Comparison of ENCODE assay signal across 13 cellular contexts in genomic region chr3:171802601-171802956, GRCh38. TPM values are rescaled to one million over a fixed set of nuclear protein-coding genes. Genes with fewer than 3 reads are reported as not detected.
DNase-seq lines count a peak whose midpoint lies in the region; ATAC-seq, FAIRE-seq and TF ChIP-seq lines count a peak whose summit lies in the region.
"Had no signal": no experiment of that assay in that cellular context is flagged by ENCODE, and none has a peak within 500 bp of the region (broad histone marks: within the 10 kb centered on the region; RNA-seq: fewer than 3 reads in every experiment).

No MANE protein-coding gene starts in this region.

- no TSS peak for BruUV-seq in endothelial cell of umbilical vein (replicated peaks; lab: Mats Ljungman, UMichigan)

- H3K4me2 ChIP-seq in endothelial cell of umbilical vein (ENCODE audit: insufficient read depth, low read length): peak overlapping the region; percentile 10

- TF ChIP-seq CTCF in endothelial cell of umbilical vein (IDR thresholded peaks at IDR 0.05; ENCODE audit: extremely low read depth in 1 of 2, insufficient read depth in 1 of 2, low read depth in 1 of 2, low read length in 2 of 2) (no peak), tibial artery (IDR thresholded peaks at IDR 0.05) (no peak), D721Med (IDR thresholded peaks at IDR 0.05; ENCODE audit: insufficient read depth, missing control alignments) (no peak)

- WGBS in small intestine, 3 donors: 18 to 65% (median 35%) methylated on average over 3 of the region's 3 CpGs

- no peaks in the 10 kb centered on the region for H3K36me3 ChIP-seq in endothelial cell of umbilical vein (ENCODE audit: control insufficient read depth in 2 of 2, extremely low read depth in 1 of 2, insufficient read depth in 2 of 2, low read length in 2 of 2)
- no peaks in the 10 kb centered on the region for H3K36me3 ChIP-seq in small intestine (ENCODE audit: control insufficient read depth in 2 of 2, insufficient read depth in 2 of 2, low read length in 2 of 2)
- H3K36me3 ChIP-seq in tibial artery: no peaks in the 10 kb centered on the region
- H3K36me3 ChIP-seq: BE2C had no signal

- dilution Hi-C loops in endothelial cell of umbilical vein (cut with MboI; ENCODE audit: extremely low pct_ligation_motif_present, low sequenced_read_pairs): no loop called here

- H3K4me1 ChIP-seq in endothelial cell of umbilical vein (ENCODE audit: control insufficient read depth, extremely low read depth, insufficient read depth, low read length): peaks cover 87% of the 10 kb centered on the region
- peaks cover 0 to 5% of the 10 kb centered on the region in 2 donors for H3K4me1 ChIP-seq in small intestine (ENCODE audit: control insufficient read depth in 2 of 2, insufficient read depth in 1 of 2, low read depth in 1 of 2, low read length in 1 of 2)
- peaks cover 0 to 56% (median 18%) of the 10 kb centered on the region in 4 donors for H3K4me1 ChIP-seq in tibial artery
- H3K4me1 ChIP-seq: BE2C had no signal

- CTCF ChIA-PET in endothelial cell of umbilical vein (lab: Charles Lee): interaction anchor here (0.9 to 2.0 kb wide), 8 partner anchors 11 to 530 kb away, joined by 3 to 17 read pairs (median 6); no protein-coding TSS in a partner anchor

- no peaks in the 10 kb centered on the region for H3K9me1 ChIP-seq in endothelial cell of umbilical vein (replicated peaks; ENCODE audit: control insufficient read depth, extremely low read depth, insufficient read depth, low read length)

- no peak overlapping the region for H3K4me3 ChIP-seq in endothelial cell of umbilical vein (replicated peaks in 1 of 3; ENCODE audit: insufficient read depth in 1 of 3, low read depth in 1 of 3, low read length in 3 of 3)
- no peak overlapping the region for H3K4me3 ChIP-seq in small intestine (ENCODE audit: low read depth in 1 of 2, low read length in 2 of 2)
- H3K4me3 ChIP-seq in tibial artery: no peak overlapping the region

- no peaks in the 10 kb centered on the region for H3K27me3 ChIP-seq in endothelial cell of umbilical vein (ENCODE audit: control insufficient read depth in 2 of 2, insufficient read depth in 2 of 2, low read length in 2 of 2)
- no peaks in the 10 kb centered on the region for H3K27me3 ChIP-seq in small intestine (ENCODE audit: control insufficient read depth in 2 of 2, insufficient read depth in 2 of 2, low read length in 2 of 2)
- no peaks in the 10 kb centered on the region for H3K27me3 ChIP-seq in tibial artery
- H3K27me3 ChIP-seq: BE2C had no signal

- no peak overlapping the region for H2AFZ ChIP-seq in endothelial cell of umbilical vein (ENCODE audit: low read depth, low read length)

- peak overlapping the region; percentile 86 for H3K9ac ChIP-seq in endothelial cell of umbilical vein (replicated peaks; ENCODE audit: extremely low read depth, insufficient read depth, low read length)

- peak; percentile 63 for ATAC-seq in GM18867 (IDR thresholded peaks at IDR 0.05; ENCODE audit: unreplicated experiment)
- peak; percentile 48 for ATAC-seq in HG03159 (IDR thresholded peaks at IDR 0.05; ENCODE audit: unreplicated experiment)
- ATAC-seq: effector memory CD8-positive, alpha-beta T cell had no signal

- POLR2A ChIA-PET in endothelial cell of umbilical vein (lab: Charles Lee): interaction anchor here (1.6 kb wide), 1 partner anchor 11 kb away, joined by 4 read pairs; no protein-coding TSS in a partner anchor

- intact Hi-C loops in endothelial cell of umbilical vein (cut with micrococcal nuclease) (loop anchor here (1.0 kb wide), 1 partner anchor 11 kb away; no protein-coding TSS in a partner anchor), tibial artery (cut with DNase I; ENCODE audit: low total_unique reads) (no loop called here)

- no peaks in the 10 kb centered on the region for H3K9me3 ChIP-seq in endothelial cell of umbilical vein (replicated peaks; ENCODE audit: control insufficient read depth, insufficient read depth, low read length)
- no peaks in the 10 kb centered on the region for H3K9me3 ChIP-seq in small intestine (ENCODE audit: control insufficient read depth, low read depth)
- H3K9me3 ChIP-seq in tibial artery: no peaks in the 10 kb centered on the region
- H3K9me3 ChIP-seq: BE2C had no signal

- no peak for TF ChIP-seq POLR2A in endothelial cell of umbilical vein (IDR thresholded peaks at IDR 0.05; ENCODE audit: low read depth, low read length)

- H4K20me1 ChIP-seq in endothelial cell of umbilical vein (replicated peaks; ENCODE audit: control insufficient read depth, extremely low read depth, insufficient read depth, low read length): no peaks in the 10 kb centered on the region

- DNase-seq in endothelial cell of umbilical vein (ENCODE audit: low read depth, low spot score) (no peak), small intestine (peak; percentile 30), tibial artery (no peak), D721Med (ENCODE audit: insufficient read length, low spot score) (no peak), UCSD-AML1 (lab: John Stamatoyannopoulos, UW; ENCODE audit: unreplicated experiment) (no peak)
- no peak for DNase-seq in activated CD8-positive, alpha-beta memory T cell treated with anti-CD3 and anti-CD28 coated beads, Interleukin-2, amount 50 U/mL, for 4 hours
- DNase-seq: BE2C; effector memory CD8-positive, alpha-beta T cell; hypothalamus; mesendoderm had no signal

- peaks cover 60% of the 10 kb centered on the region for H3K79me2 ChIP-seq in endothelial cell of umbilical vein (ENCODE audit: control insufficient read depth, insufficient read depth, low read length)

- peak overlapping the region; percentile 97 for H3K27ac ChIP-seq in endothelial cell of umbilical vein (ENCODE audit: insufficient read depth, low read depth, low read length)
- H3K27ac ChIP-seq in small intestine (ENCODE audit: low read depth in 1 of 2, low read length in 1 of 2): peak overlapping the region in 1 of 2 donors; percentile 22
- peak overlapping the region in 1 of 2 donors; percentile 34 for H3K27ac ChIP-seq in tibial artery

- FAIRE-seq in endothelial cell of umbilical vein (lab: Jason Lieb, UNC) (no peak), small intestine (lab: Jason Lieb, UNC) (no peak), D721Med (lab: Jason Lieb, UNC) (no peak)

TF ChIP-seq in endothelial cell of umbilical vein, 7 proteins besides CTCF, POLR2A, EP300 and RAD21:
- TF ChIP-seq JUN (IDR thresholded peaks at IDR 0.05; ENCODE audit: borderline replicate concordance, insufficient read depth, insufficient read length, low read depth) (no peak), MYC (IDR thresholded peaks at IDR 0.05; ENCODE audit: low read depth, low read length) (no peak), GATA2 (IDR thresholded peaks at IDR 0.05; ENCODE audit: insufficient read depth, insufficient read length, low read depth, low read length) (no peak), POLR2AphosphoS5 (IDR thresholded peaks at IDR 0.05; ENCODE audit: insufficient read depth, low read depth, low read length) (no peak), FOS (IDR thresholded peaks at IDR 0.05; ENCODE audit: borderline replicate concordance, insufficient read depth, low read length) (no peak), EZH2 (IDR thresholded peaks at IDR 0.05; ENCODE audit: borderline replicate concordance, low read depth, low read length, severe bottlenecking) (no peak), MAX (IDR thresholded peaks at IDR 0.05; ENCODE audit: insufficient read depth, insufficient read length) (no peak)
TF ChIP-seq in endothelial cell of umbilical vein: peak in this region for 0.

RNA-seq across cellular contexts. Expression of gene PLD1, which starts 7.7 kb away (rescaled TPM):
- total RNA-seq in endothelial cell of umbilical vein: 75.6 and 108 TPM in 2 replicates
- polyA plus RNA-seq in endothelial cell of umbilical vein (35.7 and 42.0 TPM in 2 replicates), small intestine (10 to 100 TPM; 35.9 to 99.1 (median 50.9) TPM)
- 33.4 and 33.6 TPM in 2 replicates for polyA plus RNA-seq in endothelial cell of umbilical vein (2011; cell fraction: cytosol; rRNA removed)
- polyA plus RNA-seq in endothelial cell of umbilical vein (2011; cell fraction: nucleus; rRNA removed): 169 and 198 TPM in 2 replicates
- 32.5 and 45.4 TPM in 2 replicates for polyA plus RNA-seq in endothelial cell of umbilical vein (2012)
- polyA minus RNA-seq in endothelial cell of umbilical vein: 168 and 217 TPM in 2 replicates
- polyA minus RNA-seq in endothelial cell of umbilical vein (2011; cell fraction: cytosol; rRNA and poly(A)+ RNA removed): 10.1 TPM
- polyA minus RNA-seq in endothelial cell of umbilical vein (2011; cell fraction: nucleus; rRNA and poly(A)+ RNA removed): 352 and 548 TPM in 2 replicates

RNA-seq across cellular contexts. Expression of gene TMEM212, which starts 40.6 kb away (rescaled TPM):
- total RNA-seq in endothelial cell of umbilical vein: not detected in 2 replicates
- polyA plus RNA-seq in endothelial cell of umbilical vein (0.14 TPM in 1 of 2 replicates, not detected in the other), small intestine (not detected)
- polyA plus RNA-seq in endothelial cell of umbilical vein (2011; cell fraction: cytosol; rRNA removed): not detected in 2 replicates
- 0.11 TPM in 1 of 2 replicates, not detected in the other for polyA plus RNA-seq in endothelial cell of umbilical vein (2011; cell fraction: nucleus; rRNA removed)
- polyA plus RNA-seq in endothelial cell of umbilical vein (2012): not detected in 2 replicates
- polyA minus RNA-seq in endothelial cell of umbilical vein: not detected in 2 replicates
- polyA minus RNA-seq in endothelial cell of umbilical vein (2011; cell fraction: cytosol; rRNA and poly(A)+ RNA removed): not detected
- 0.91 and 1.3 TPM in 2 replicates for polyA minus RNA-seq in endothelial cell of umbilical vein (2011; cell fraction: nucleus; rRNA and poly(A)+ RNA removed)
- total RNA-seq: renal cortical epithelial cell had no signal
